Comparison of ENCODE assay signal across 7 cellular contexts in genomic region chr6:169961772-169962561, GRCh38.
DNase-seq lines count a peak whose midpoint lies in the region; FAIRE-seq and TF ChIP-seq lines count a peak whose summit lies in the region.

No MANE protein-coding gene starts in this region.

- no peaks in the 10 kb centered on the region for H3K36me3 ChIP-seq in endothelial cell of umbilical vein (ENCODE audit: control insufficient read depth in 2 of 2, extremely low read depth in 1 of 2, insufficient read depth in 2 of 2, low read length in 2 of 2)
- H3K36me3 ChIP-seq in muscle layer of colon (ENCODE audit: insufficient read depth, low read length) = no peaks in the 10 kb centered on the region
- H3K36me3 ChIP-seq in tibial artery = no peaks in the 10 kb centered on the region

- no peaks in the 10 kb centered on the region for H3K9me1 ChIP-seq in endothelial cell of umbilical vein (replicated peaks; ENCODE audit: control insufficient read depth, extremely low read depth, insufficient read depth, low read length)

- intact Hi-C loops in endothelial cell of umbilical vein (cut with micrococcal nuclease) (loop anchor here (1.0 to 5.0 kb wide), 3 partner anchors 131 to 555 kb away; partner anchors contain the start of gene DLL1), tibial artery (cut with DNase I; ENCODE audit: low total_unique reads) (no loop called here)

- H3K4me2 ChIP-seq in endothelial cell of umbilical vein (ENCODE audit: insufficient read depth, low read length) = peak overlapping the region; percentile 3

- H3K4me1 ChIP-seq in endothelial cell of umbilical vein (ENCODE audit: control insufficient read depth, extremely low read depth, insufficient read depth, low read length) (peaks cover 4% of the 10 kb centered on the region), muscle layer of colon (ENCODE audit: insufficient read depth, low read length) (peaks cover 8% of the 10 kb centered on the region), tibial artery (peaks cover 0 to 4% (median 2%) of the 10 kb centered on the region in 4 donors)

- no TSS peak for BruUV-seq in endothelial cell of umbilical vein (replicated peaks; lab: Mats Ljungman, UMichigan)

- H3K27me3 ChIP-seq in endothelial cell of umbilical vein (ENCODE audit: control insufficient read depth in 2 of 2, insufficient read depth in 2 of 2, low read length in 2 of 2) (peaks cover 0 to 3% of the 10 kb centered on the region in 2 experiments), muscle layer of colon (ENCODE audit: control insufficient read depth in 1 of 2, insufficient read depth in 2 of 2, low read length in 2 of 2) (no peaks in the 10 kb centered on the region), tibial artery (peaks cover 0 to 46% of the 10 kb centered on the region in 2 donors)

- DNase-seq in activated CD8-positive, alpha-beta memory T cell treated with anti-CD3 and anti-CD28 coated beads, Interleukin-2, amount 50 U/mL, for 48 hours = peak; percentile 66
- peak; percentile 40 for DNase-seq in endothelial cell of umbilical vein (ENCODE audit: low read depth, low spot score)
- DNase-seq in tibial artery = peak; percentile 17 to 65
- DNase-seq in stimulated activated naive CD4-positive, alpha-beta T cell treated with Interleukin-2 at 50 U/mL for 16 hours (lab: John Stamatoyannopoulos, UW) = no peak
- no peak for DNase-seq in kidney glomerular epithelial cell (lab: John Stamatoyannopoulos, UW)
- no peak for DNase-seq in NCI-H345 treated with DMSO at 0.1 percent for 48 hours (lab: John Stamatoyannopoulos, UW; ENCODE audit: unreplicated experiment)

- no peak for FAIRE-seq in endothelial cell of umbilical vein (lab: Jason Lieb, UNC)

- H3K4me3 ChIP-seq in endothelial cell of umbilical vein (replicated peaks in 1 of 3; ENCODE audit: insufficient read depth in 1 of 3, low read depth in 1 of 3, low read length in 3 of 3) (peak overlapping the region in 2 of 3 experiments; percentile 26 to 46), muscle layer of colon (ENCODE audit: low read depth in 1 of 2, low read length in 2 of 2) (peak overlapping the region; percentile 24 to 43), tibial artery (peak overlapping the region; percentile 33 to 43)

- H3K27ac ChIP-seq in endothelial cell of umbilical vein (ENCODE audit: insufficient read depth, low read depth, low read length) (no peak overlapping the region), muscle layer of colon (ENCODE audit: low read depth, low read length) (no peak overlapping the region), tibial artery (no peak overlapping the region)

- CTCF ChIA-PET in endothelial cell of umbilical vein (lab: Charles Lee) = interaction anchor here (0.8 to 9.4 kb wide), 11 partner anchors 18 to 555 kb away, joined by 3 to 70 read pairs (median 4); no protein-coding TSS in a partner anchor

- no peak for TF ChIP-seq POLR2A in endothelial cell of umbilical vein (IDR thresholded peaks at IDR 0.05; ENCODE audit: low read depth, low read length)

- TF ChIP-seq CTCF in endothelial cell of umbilical vein (IDR thresholded peaks at IDR 0.05; ENCODE audit: extremely low read depth in 1 of 2, insufficient read depth in 1 of 2, low read depth in 1 of 2, low read length in 2 of 2) (peak; percentile 40 to 70), tibial artery (IDR thresholded peaks at IDR 0.05) (no peak)

- no peaks in the 10 kb centered on the region for H3K79me2 ChIP-seq in endothelial cell of umbilical vein (ENCODE audit: control insufficient read depth, insufficient read depth, low read length)

- H3K9me3 ChIP-seq in endothelial cell of umbilical vein (replicated peaks; ENCODE audit: control insufficient read depth, insufficient read depth, low read length) (no peaks in the 10 kb centered on the region), muscle layer of colon (ENCODE audit: low read length) (no peaks in the 10 kb centered on the region), tibial artery (no peaks in the 10 kb centered on the region)

- dilution Hi-C loops in endothelial cell of umbilical vein (cut with MboI; ENCODE audit: extremely low pct_ligation_motif_present, low sequenced_read_pairs) = no loop called here

- POLR2A ChIA-PET in endothelial cell of umbilical vein (lab: Charles Lee) = no interaction called here

- H2AFZ ChIP-seq in endothelial cell of umbilical vein (ENCODE audit: low read depth, low read length) = peak overlapping the region; percentile 69

- H4K20me1 ChIP-seq in endothelial cell of umbilical vein (replicated peaks; ENCODE audit: control insufficient read depth, extremely low read depth, insufficient read depth, low read length) = no peaks in the 10 kb centered on the region

- H3K9ac ChIP-seq in endothelial cell of umbilical vein (replicated peaks; ENCODE audit: extremely low read depth, insufficient read depth, low read length) (peak overlapping the region; percentile 41), muscle layer of colon (ENCODE audit: low read length) (no peak overlapping the region)

TF ChIP-seq in endothelial cell of umbilical vein, 7 proteins besides CTCF, POLR2A, EP300 and RAD21:
- TF ChIP-seq MYC (IDR thresholded peaks at IDR 0.05; ENCODE audit: low read depth, low read length) (no peak), MAX (IDR thresholded peaks at IDR 0.05; ENCODE audit: insufficient read depth, insufficient read length) (no peak), JUN (IDR thresholded peaks at IDR 0.05; ENCODE audit: borderline replicate concordance, insufficient read depth, insufficient read length, low read depth) (no peak), EZH2 (IDR thresholded peaks at IDR 0.05; ENCODE audit: borderline replicate concordance, low read depth, low read length, severe bottlenecking) (peak; percentile 66), POLR2AphosphoS5 (IDR thresholded peaks at IDR 0.05; ENCODE audit: insufficient read depth, low read depth, low read length) (no peak)
TF ChIP-seq in endothelial cell of umbilical vein: peak in this region for 1.

Comparison
In these comparisons a context has a peak if more than half of its experiments do, and no peak if none do; other contexts are left out.
1. DNase-seq: peak in activated CD8-positive, alpha-beta memory T cell treated with anti-CD3 and anti-CD28 coated beads, Interleukin-2, amount 50 U/mL, for 48 hours (single experiment), endothelial cell of umbilical vein (single experiment) and tibial artery (2 of 2); none in stimulated activated naive CD4-positive, alpha-beta T cell treated with Interleukin-2 at 50 U/mL for 16 hours (single experiment), kidney glomerular epithelial cell (single experiment) and NCI-H345 treated with DMSO at 0.1 percent for 48 hours (single experiment).
2. CTCF ChIP-seq: peak in endothelial cell of umbilical vein (2 of 2); none in tibial artery (0 of 2).
3. Peak in every context shown above with its lines, with median percentiles within 50 percentile points of each other: H3K4me3 ChIP-seq.